29 cellular contexts compared by ENCODE assay signal in the genomic region with DNA sequence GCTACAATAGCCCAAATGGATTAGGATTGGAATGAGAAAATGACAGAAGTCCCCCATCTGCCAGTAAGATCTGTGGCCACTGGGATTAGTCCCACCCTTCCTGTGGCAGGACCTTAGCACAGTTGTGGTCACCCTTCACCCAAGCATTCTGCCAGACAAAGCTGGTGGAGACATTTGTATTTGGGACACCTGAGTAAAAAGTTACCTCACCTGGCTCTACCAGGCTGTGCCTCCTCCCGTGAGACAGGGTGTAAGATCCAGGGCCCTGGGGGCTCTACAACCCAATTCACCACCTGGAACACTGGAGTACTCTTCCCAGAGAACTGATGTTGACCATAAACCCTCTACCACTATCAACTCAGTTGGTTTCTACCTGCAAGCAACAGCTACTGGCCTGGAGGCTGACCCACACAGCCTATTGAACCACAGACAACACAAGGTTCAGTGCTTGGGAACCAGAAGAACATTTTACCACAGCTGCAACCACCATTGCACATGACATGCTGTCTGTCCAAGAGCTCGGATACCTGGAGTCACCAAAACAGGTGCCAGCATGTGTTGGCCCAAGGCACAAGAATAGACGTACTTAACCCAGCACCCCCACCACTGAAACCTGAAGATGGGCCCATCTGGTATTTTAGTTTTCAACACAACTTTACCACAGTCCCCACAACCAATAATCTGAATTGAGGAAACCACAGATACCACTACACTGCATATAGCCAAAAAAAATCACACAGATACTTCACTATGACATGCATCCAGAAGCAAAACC.
"Had no signal": no experiment of that assay in that cellular context is flagged by ENCODE, and none has a peak within 500 bp of the region (broad histone marks: within the 10 kb centered on the region; RNA-seq: fewer than 3 reads in every experiment).

No MANE protein-coding gene starts in this region.

- ATAC-seq: activated CD4-positive, alpha-beta T cell treated with anti-CD3 and anti-CD28 coated beads for 36 hours; activated CD8-positive, alpha-beta T cell treated with anti-CD3 and anti-CD28 coated beads for 36 hours; activated T-cell treated with anti-CD3 and anti-CD28 coated beads, Interleukin-2, amount 50 U/mL, for 4 hours; activated T-helper 17 cell treated with anti-CD3 and anti-CD28 coated beads, Interleukin-2, amount 50 U/mL, for 72 hours; effector memory CD8-positive, alpha-beta T cell; foreskin keratinocyte; gastrocnemius medialis; heart left ventricle; T-helper 17 cell had no signal

- H3K27ac ChIP-seq: brain microvascular endothelial cell, esophagus muscularis mucosa, foreskin keratinocyte, gastrocnemius medialis, heart left ventricle had no signal

- H3K9me3 ChIP-seq: esophagus muscularis mucosa, gastrocnemius medialis had no signal

- H3K36me3 ChIP-seq: brain microvascular endothelial cell, esophagus muscularis mucosa, gastrocnemius medialis, heart left ventricle had no signal

- H3K4me3 ChIP-seq: esophagus muscularis mucosa, gastrocnemius medialis, heart left ventricle had no signal

- H3K4me1 ChIP-seq: esophagus muscularis mucosa, foreskin keratinocyte, gastrocnemius medialis, heart left ventricle had no signal

- DNase-seq: activated CD4-positive, alpha-beta T cell treated with anti-CD3 and anti-CD28 coated beads for 36 hours; activated CD4-positive, alpha-beta T cell treated with anti-CD3 and anti-CD28 coated beads, Interleukin-2, amount 50 U/mL, for 1 hour; activated CD4-positive, alpha-beta T cell treated with anti-CD3 and anti-CD28 coated beads, Interleukin-2, amount 50 U/mL, for 48 hours; activated CD4-positive, CD25-positive, alpha-beta regulatory T cell; activated CD4-positive, CD25-positive, alpha-beta regulatory T cell treated with anti-CD3 and anti-CD28 coated beads, Interleukin-2, amount 50 U/mL, for 72 hours; activated CD8-positive, alpha-beta memory T cell treated with anti-CD3 and anti-CD28 coated beads for 24 hours; activated CD8-positive, alpha-beta T cell treated with anti-CD3 and anti-CD28 coated beads for 36 hours; activated effector memory CD4-positive, alpha-beta T cell treated with Interleukin-2 at 50 U/mL for 16 hours; activated gamma-delta T cell treated with Interleukin-2 at 50 U/mL for 16 hours; activated naive CD4-positive, alpha-beta T cell treated with anti-CD3 and anti-CD28 coated beads, Interleukin-2, amount 50 U/mL, for 16 hours; activated naive CD4-positive, alpha-beta T cell treated with Interleukin-2 at 50 U/mL for 16 hours; activated T-cell treated with anti-CD3 and anti-CD28 coated beads, Interleukin-2, amount 50 U/mL, for 4 hours; amniotic stem cell; anterior cingulate cortex; brain microvascular endothelial cell; caudate nucleus; cortex of kidney; dermis blood vessel endothelial cell; effector CD4-positive, alpha-beta T cell; effector memory CD8-positive, alpha-beta T cell; erythroblast; foreskin keratinocyte; gastrocnemius medialis; glutamatergic neuron; hypothalamus; T-helper 17 cell had no signal

- H3K27me3 ChIP-seq: brain microvascular endothelial cell, esophagus muscularis mucosa, foreskin keratinocyte, gastrocnemius medialis, heart left ventricle had no signal
